ENCODE assay signal across 24 cellular contexts in genomic region chr6:43742931-43743632, GRCh38. TPM values are rescaled to one million over a fixed set of nuclear protein-coding genes. Genes with fewer than 3 reads are reported as not detected.
DNase-seq lines count a peak whose midpoint lies in the region; ATAC-seq, FAIRE-seq and TF ChIP-seq lines count a peak whose summit lies in the region.
"Had no signal": no experiment of that assay in that cellular context is flagged by ENCODE, and none has a peak within 500 bp of the region (broad histone marks: within the 10 kb centered on the region; RNA-seq: fewer than 3 reads in every experiment).

No MANE protein-coding gene starts in this region.

- TF ChIP-seq EP300 in HepG2 (IDR thresholded peaks at IDR 0.05; ENCODE audit: low read depth in 2 of 2, low read length in 2 of 2) (no peak), HepG2 (CRISPR knock-in tag; IDR thresholded peaks at IDR 0.05; ENCODE audit: borderline replicate concordance) (no peak), suprapubic skin (IDR thresholded peaks at IDR 0.05) (no peak)

- peak overlapping the region in 3 of 5 experiments; percentile 19 to 90 (median 37) for H3K27ac Mint-ChIP-seq in brain
- H3K27ac Mint-ChIP-seq: T-helper 2 cell treated with Interferon-gamma antibody and Interleukin-4, amounts not matched to agents 5 μg/mL and 100 μg/mL, for 36 hours had no signal

- TF ChIP-seq POLR2A in HepG2 (IDR thresholded peaks at IDR 0.05; ENCODE audit: insufficient read depth in 1 of 2, low read depth in 2 of 2, low read length in 2 of 2), result no peak
- no peak for TF ChIP-seq POLR2A in suprapubic skin (IDR thresholded peaks at IDR 0.05)

- no peak overlapping the region for H3K4me2 ChIP-seq in HepG2 (ENCODE audit: low read depth, low read length)
- H3K4me2 ChIP-seq: PC-9 had no signal

- no peaks in the 10 kb centered on the region for H4K20me1 ChIP-seq in HepG2 (ENCODE audit: insufficient read depth, low read length)

- H3K9ac ChIP-seq in HepG2 (ENCODE audit: insufficient read depth, low read depth, low read length), result no peak overlapping the region

- in situ Hi-C loops in HepG2 (cut with HindIII; ENCODE audit: extremely low pct_ligation_motif_present, low pct_unique_long_range_greater_than_20kb), result no loop called here

- peaks cover 0 to 7% (median 0%) of the 10 kb centered on the region in 5 experiments for H3K9me3 Mint-ChIP-seq in brain
- H3K9me3 Mint-ChIP-seq: T-helper 2 cell treated with Interferon-gamma antibody and Interleukin-4, amounts not matched to agents 5 μg/mL and 100 μg/mL, for 36 hours had no signal

- POLR2A ChIA-PET in HepG2 (lab: Yijun Ruan, JAX), result interaction anchor here (1.4 to 4.8 kb wide), 2 partner anchors 26 to 184 kb away, joined by 5 to 17 read pairs; partner anchors contain the start of gene VEGFA

- DNase-seq in activated effector memory CD4-positive, alpha-beta T cell treated with anti-CD3 and anti-CD28 coated beads, Interleukin-2, amount 50 U/mL, for 16 hours, result peak; percentile 22
- no peak for DNase-seq in activated effector memory CD4-positive, alpha-beta T cell treated with Interleukin-2 at 50 U/mL for 16 hours
- DNase-seq in HepG2 (ENCODE audit: low spot score) (no peak), suprapubic skin (ENCODE audit: low spot score in 2 of 2) (peak; percentile 31 to 53), putamen (ENCODE audit: low spot score) (no peak), NCI-H1048 (lab: John Stamatoyannopoulos, UW) (no peak)
- no peak for DNase-seq in activated T-cell treated with anti-CD3 and anti-CD28 coated beads, Interleukin-2, amount 50 U/mL, for 48 hours
- DNase-seq: activated CD8-positive, alpha-beta memory T cell treated with anti-CD3 and anti-CD28 coated beads, Interleukin-2, amount 50 U/mL, for 4 hours; activated gamma-delta T cell; AML-193; amygdala; caudate nucleus; dorsolateral prefrontal cortex; heart right ventricle; NCI-H1092 treated with DMSO at 0.1 percent for 48 hours; NCI-H2081; PC-9; stimulated activated CD4-positive, alpha-beta T cell treated with anti-CD3 and anti-CD28 coated beads, Interleukin-2, amount 100 ng/mL, for 48 hours; stomach; trophoblast cell had no signal

- H3K9me3 ChIP-seq in HepG2 (ENCODE audit: low read length) (no peaks in the 10 kb centered on the region), suprapubic skin (no peaks in the 10 kb centered on the region)
- H3K9me3 ChIP-seq: heart right ventricle, left lung, stomach had no signal

- H3K4me1 ChIP-seq in HepG2 (ENCODE audit: insufficient read depth, low read length) (peaks cover 78% of the 10 kb centered on the region), suprapubic skin (no peaks in the 10 kb centered on the region)

- TF ChIP-seq CTCF in brain (conservative IDR thresholded peaks at IDR 0.05) (no peak), HepG2 (CRISPR knock-in tag; IDR thresholded peaks at IDR 0.05) (no peak), suprapubic skin (IDR thresholded peaks at IDR 0.05) (no peak)

- no peaks in the 10 kb centered on the region for H3K36me3 Mint-ChIP-seq in brain

- CTCF ChIA-PET in HepG2 (lab: Yijun Ruan, JAX; ENCODE audit: low intra/inter-chr PET ratio, low total read pairs), result no interaction called here

- H3K4me1 Mint-ChIP-seq in brain, result peaks cover 79% of the 10 kb centered on the region

- H2AFZ ChIP-seq in HepG2 (ENCODE audit: low read length), result no peak overlapping the region
- H2AFZ ChIP-seq: PC-9 had no signal

- H3K27me3 ChIP-seq in HepG2 (ENCODE audit: control insufficient read depth in 1 of 2, insufficient read depth in 2 of 2, low read length in 2 of 2) (peaks cover 3 to 52% of the 10 kb centered on the region in 2 experiments), suprapubic skin (no peaks in the 10 kb centered on the region)
- H3K27me3 ChIP-seq: left lung, stomach had no signal

- TF ChIP-seq RAD21 in HepG2 (CRISPR knock-in tag; IDR thresholded peaks at IDR 0.05), result no peak

- H3K36me3 ChIP-seq in HepG2 (replicated peaks in 1 of 2; ENCODE audit: control insufficient read depth in 1 of 2, insufficient read depth in 2 of 2, low read length in 2 of 2), result no peaks in the 10 kb centered on the region
- no peaks in the 10 kb centered on the region for H3K36me3 ChIP-seq in suprapubic skin
- H3K36me3 ChIP-seq: heart right ventricle, left lung, stomach had no signal

- WGBS in HepG2 (ENCODE audit: low lambda C conversion rate), result 10% methylated on average over 9 of the region's 9 CpGs
- WGBS in suprapubic skin, result 58% methylated on average over 7 of the region's 9 CpGs

- no peak for ATAC-seq in HepG2
- ATAC-seq: left lung had no signal

- intact Hi-C loops in HepG2 (cut with micrococcal nuclease; ENCODE audit: unreplicated experiment), result no loop called here

- H3K79me2 ChIP-seq in HepG2 (ENCODE audit: insufficient read depth, low read length), result no peaks in the 10 kb centered on the region

- BruUV-seq in HepG2 (replicated peaks; lab: Mats Ljungman, UMichigan), result no TSS peak

- no peak overlapping the region for H3K4me3 ChIP-seq in HepG2 (replicated peaks in 1 of 3; ENCODE audit: insufficient read depth in 1 of 3, low read depth in 2 of 3, low read length in 3 of 3)
- H3K4me3 ChIP-seq in suprapubic skin, result no peak overlapping the region
- H3K4me3 ChIP-seq: dorsolateral prefrontal cortex, heart right ventricle, left lung, PC-9, skin epidermis, stomach had no signal

- no peak overlapping the region for H3K27ac ChIP-seq in HepG2 (ENCODE audit: extremely low read length, insufficient read depth, low read length)
- no peak overlapping the region for H3K27ac ChIP-seq in suprapubic skin
- H3K27ac ChIP-seq: dorsolateral prefrontal cortex, heart right ventricle, left lung, PC-9, stomach had no signal

- FAIRE-seq in HepG2 (lab: Jason Lieb, UNC), result no peak

- no peak overlapping the region for H3K4me3 Mint-ChIP-seq in brain
- H3K4me3 Mint-ChIP-seq: T-helper 2 cell treated with Interferon-gamma antibody and Interleukin-4, amounts not matched to agents 5 μg/mL and 100 μg/mL, for 36 hours had no signal

- peaks cover 17% of the 10 kb centered on the region for H3K27me3 Mint-ChIP-seq in brain

TF ChIP-seq in HepG2, 621 proteins besides CTCF, POLR2A, EP300 and RAD21 (continues in another document):
- TF ChIP-seq THYN1 (CRISPR knock-in tag; IDR thresholded peaks at IDR 0.05; ENCODE audit: borderline replicate concordance, low read depth) (no peak), BCL6 (CRISPR knock-in tag; IDR thresholded peaks at IDR 0.05) (peak; percentile 90)

RNA-seq across cellular contexts. Expression of gene VEGFA, which starts 26.9 kb away (rescaled TPM):
- polyA plus RNA-seq in brain (ENCODE audit: insufficient read depth, low read depth, low replicate concordance), result 99.2 TPM
- 34.1 and 68.1 TPM in 2 replicates for total RNA-seq in HepG2 (2016; rRNA removed; fragmentation: Illumina TruSeq; extraction: Trizol)
- total RNA-seq in HepG2 (2016; cell fraction: cytosol; rRNA removed; fragmentation: Illumina TruSeq; extraction: Trizol; ENCODE audit: low read depth), result 13.4 and 14.2 TPM in 2 replicates
- total RNA-seq in HepG2 (2016; cell fraction: insoluble cytoplasmic fraction; rRNA removed; fragmentation: Illumina TruSeq; extraction: Trizol), result 26.8 and 72.7 TPM in 2 replicates
- 33.1 and 34.4 TPM in 2 replicates for total RNA-seq in HepG2 (2016; cell fraction: membrane; rRNA removed; fragmentation: Illumina TruSeq; extraction: Trizol)
- 81.5 and 95.8 TPM in 2 replicates for total RNA-seq in HepG2 (2016; cell fraction: nucleus; rRNA removed; fragmentation: Illumina TruSeq; extraction: Trizol)
- polyA plus RNA-seq in HepG2 (2011; rRNA removed), result 629 and 1,104 TPM in 2 replicates
- 292 and 298 TPM in 2 replicates for polyA plus RNA-seq in HepG2 (2011; cell fraction: cytosol; rRNA removed)
- polyA plus RNA-seq in HepG2 (2011; cell fraction: nucleus; rRNA removed), result 3,652 and 4,474 TPM in 2 replicates
- 463 and 546 TPM in 2 replicates for polyA plus RNA-seq in HepG2 (2012)
- 9.2 and 10.7 TPM in 2 replicates for polyA plus RNA-seq in HepG2 (2016; cell fraction: cytosol; fragmentation: Illumina TruSeq; extraction: Trizol; ENCODE audit: low read depth)
- 34.1 and 41.6 TPM in 2 replicates for polyA plus RNA-seq in HepG2 (2016; cell fraction: insoluble cytoplasmic fraction; fragmentation: Illumina TruSeq; extraction: Trizol; ENCODE audit: low read depth)
- polyA plus RNA-seq in HepG2 (2016; cell fraction: membrane; fragmentation: Illumina TruSeq; extraction: Trizol; ENCODE audit: low read depth), result 24.8 and 25.3 TPM in 2 replicates
- polyA plus RNA-seq in HepG2 (2016; cell fraction: nucleus; fragmentation: Illumina TruSeq; extraction: Trizol; ENCODE audit: insufficient read depth, low read depth), result 253 and 267 TPM in 2 replicates
- polyA minus RNA-seq in HepG2 (2011; rRNA and poly(A)+ RNA removed; ENCODE audit: low replicate concordance), result 238 and 645 TPM in 2 replicates
- 122 and 136 TPM in 2 replicates for polyA minus RNA-seq in HepG2 (2011; cell fraction: cytosol; rRNA and poly(A)+ RNA removed)
- polyA minus RNA-seq in HepG2 (2011; cell fraction: nucleus; rRNA and poly(A)+ RNA removed), result 312 and 405 TPM in 2 replicates
- 100 to 1,000 TPM in 1 of 4 donors, 10 to 100 TPM in 3; 25.4 to 147 (median 43.6) TPM for total RNA-seq in suprapubic skin

RNA-seq across cellular contexts. Expression of gene MRPS18A, which starts 55.5 kb away (rescaled TPM):
- 89.2 TPM for polyA plus RNA-seq in brain (ENCODE audit: insufficient read depth, low read depth, low replicate concordance)
- 89.1 and 100 TPM in 2 replicates for total RNA-seq in HepG2 (2016; rRNA removed; fragmentation: Illumina TruSeq; extraction: Trizol)
- total RNA-seq in HepG2 (2016; cell fraction: cytosol; rRNA removed; fragmentation: Illumina TruSeq; extraction: Trizol; ENCODE audit: low read depth), result 51.0 and 53.1 TPM in 2 replicates
- 92.0 and 115 TPM in 2 replicates for total RNA-seq in HepG2 (2016; cell fraction: insoluble cytoplasmic fraction; rRNA removed; fragmentation: Illumina TruSeq; extraction: Trizol)
- 52.2 and 52.5 TPM in 2 replicates for total RNA-seq in HepG2 (2016; cell fraction: membrane; rRNA removed; fragmentation: Illumina TruSeq; extraction: Trizol)
- 44.5 and 50.5 TPM in 2 replicates for total RNA-seq in HepG2 (2016; cell fraction: nucleus; rRNA removed; fragmentation: Illumina TruSeq; extraction: Trizol)
- polyA plus RNA-seq in HepG2 (2011; rRNA removed), result 87.8 and 102 TPM in 2 replicates
- polyA plus RNA-seq in HepG2 (2011; cell fraction: cytosol; rRNA removed), result 108 and 150 TPM in 2 replicates
- polyA plus RNA-seq in HepG2 (2011; cell fraction: nucleus; rRNA removed), result 43.7 and 43.9 TPM in 2 replicates
- polyA plus RNA-seq in HepG2 (2012), result 56.6 and 66.1 TPM in 2 replicates
- 59.0 and 63.6 TPM in 2 replicates for polyA plus RNA-seq in HepG2 (2016; cell fraction: cytosol; fragmentation: Illumina TruSeq; extraction: Trizol; ENCODE audit: low read depth)
- 121 and 138 TPM in 2 replicates for polyA plus RNA-seq in HepG2 (2016; cell fraction: insoluble cytoplasmic fraction; fragmentation: Illumina TruSeq; extraction: Trizol; ENCODE audit: low read depth)
- polyA plus RNA-seq in HepG2 (2016; cell fraction: membrane; fragmentation: Illumina TruSeq; extraction: Trizol; ENCODE audit: low read depth), result 49.5 and 50.7 TPM in 2 replicates
- 49.3 and 56.1 TPM in 2 replicates for polyA plus RNA-seq in HepG2 (2016; cell fraction: nucleus; fragmentation: Illumina TruSeq; extraction: Trizol; ENCODE audit: insufficient read depth, low read depth)
- 146 and 147 TPM in 2 replicates for polyA minus RNA-seq in HepG2 (2011; rRNA and poly(A)+ RNA removed; ENCODE audit: low replicate concordance)
- 32.4 and 35.6 TPM in 2 replicates for polyA minus RNA-seq in HepG2 (2011; cell fraction: cytosol; rRNA and poly(A)+ RNA removed)
- 65.1 and 66.4 TPM in 2 replicates for polyA minus RNA-seq in HepG2 (2011; cell fraction: nucleus; rRNA and poly(A)+ RNA removed)
- total RNA-seq in suprapubic skin, result 10 to 100 TPM; 43.6 to 59.0 (median 48.6) TPM

Comparison
In these comparisons a context has a peak if more than half of its experiments do, and no peak if none do; other contexts are left out.
1. DNase-seq: peak in activated effector memory CD4-positive, alpha-beta T cell treated with anti-CD3 and anti-CD28 coated beads, Interleukin-2, amount 50 U/mL, for 16 hours (single experiment) and suprapubic skin (2 of 2); none in activated effector memory CD4-positive, alpha-beta T cell treated with Interleukin-2 at 50 U/mL for 16 hours (single experiment), HepG2 (single experiment), putamen (single experiment), activated T-cell treated with anti-CD3 and anti-CD28 coated beads, Interleukin-2, amount 50 U/mL, for 48 hours (0 of 2) and NCI-H1048 (single experiment).